In the genomic region with DNA sequence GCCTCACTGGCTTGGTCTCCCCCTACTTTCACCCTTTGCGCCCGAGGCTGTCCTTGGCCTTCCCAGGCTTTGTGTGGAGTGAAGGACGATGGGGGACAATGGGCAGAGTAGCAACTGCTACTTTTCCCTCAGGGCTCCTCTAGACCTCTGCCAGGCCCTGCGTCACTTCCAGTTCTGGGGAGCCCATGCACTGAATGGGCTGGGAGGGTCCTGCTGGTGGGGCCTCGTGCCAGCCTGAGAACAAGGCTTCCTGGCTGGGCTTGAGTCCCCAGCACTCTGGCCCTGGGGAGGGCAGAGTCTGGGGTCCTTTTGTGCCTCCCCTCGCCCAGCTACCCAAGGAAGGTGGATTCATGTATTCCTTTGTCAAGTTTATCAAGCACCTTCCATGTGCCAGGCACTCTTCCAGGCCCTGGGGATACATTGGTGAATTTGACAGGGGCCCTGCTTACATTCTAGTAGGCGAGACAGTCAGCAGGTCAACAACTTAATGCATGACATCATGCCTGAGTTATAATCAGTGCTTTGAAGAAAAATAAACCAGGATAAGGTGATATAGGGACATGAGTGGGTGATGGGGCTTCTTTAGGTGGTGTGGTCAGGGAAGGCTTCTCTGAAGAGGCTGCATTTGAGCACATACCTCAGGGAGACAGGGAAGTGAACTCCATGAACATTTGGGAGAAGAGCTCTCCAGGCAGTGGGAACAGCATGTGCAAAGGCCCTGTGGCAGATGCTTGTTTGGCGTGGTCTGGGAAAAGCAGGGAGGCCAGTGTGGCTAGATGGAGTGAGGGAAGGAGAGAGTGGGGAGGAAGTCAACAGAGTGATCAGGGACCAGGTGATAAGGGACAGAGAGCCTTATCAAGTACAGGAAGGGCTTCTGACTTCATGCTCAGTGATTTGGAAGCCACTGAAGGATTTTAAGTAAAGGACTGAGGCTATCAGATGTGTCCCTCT, we compare ENCODE assay signal across 11 cellular contexts. TPM values are rescaled to one million over a fixed set of nuclear protein-coding genes. Genes with fewer than 3 reads are reported as not detected.
DNase-seq lines count a peak whose midpoint lies in the region; ATAC-seq and TF ChIP-seq lines count a peak whose summit lies in the region.
"Had no signal": no experiment of that assay in that cellular context is flagged by ENCODE, and none has a peak within 500 bp of the region (broad histone marks: within the 10 kb centered on the region; RNA-seq: fewer than 3 reads in every experiment).

No MANE protein-coding gene starts in this region.

- H3K4me1 ChIP-seq in cardiac muscle cell (ENCODE audit: low read depth) (peaks cover 60% of the 10 kb centered on the region), uterus (peaks cover 31 to 61% of the 10 kb centered on the region in 2 donors)

- H3K4me3 Mint-ChIP-seq in naive B cell: peak overlapping the region in 5 of 8 donors; percentile 40 to 73 (median 62)
- H3K4me3 Mint-ChIP-seq: activated naive CD8-positive, alpha-beta T cell treated with anti-CD3 and anti-CD28 coated beads for 36 hours had no signal

- no peak for TF ChIP-seq POLR2A in uterus (IDR thresholded peaks at IDR 0.05)

- DNase-seq in cardiac muscle cell (ENCODE audit: low read depth in 1 of 2, low spot score in 1 of 2) (no peak), cardiac septum (ENCODE audit: low spot score) (no peak), choroid plexus epithelial cell (ENCODE audit: low read depth) (peak; percentile 43), naive B cell (no peak), uterus (no peak)
- no peak for DNase-seq in activated CD4-positive, alpha-beta T cell treated with anti-CD3 and anti-CD28 coated beads for 4 hours
- DNase-seq in stimulated activated CD4-positive, alpha-beta T cell treated with anti-CD3 and anti-CD28 coated beads, Interleukin-12 subunit alpha, Interleukin-12 subunit beta, amount 100 ng/mL, for 4 hours: no peak
- DNase-seq: activated naive CD8-positive, alpha-beta T cell treated with anti-CD3 and anti-CD28 coated beads for 36 hours; naive thymus-derived CD4-positive, alpha-beta T cell; NCI-H2171 had no signal

- peaks cover 44 to 62% (median 56%) of the 10 kb centered on the region in 3 donors for H3K4me1 Mint-ChIP-seq in naive B cell

- H3K9me3 Mint-ChIP-seq in naive B cell: peaks cover 0 to 4% (median 0%) of the 10 kb centered on the region in 7 donors
- H3K9me3 Mint-ChIP-seq: activated naive CD8-positive, alpha-beta T cell treated with anti-CD3 and anti-CD28 coated beads for 36 hours; naive thymus-derived CD4-positive, alpha-beta T cell had no signal

- peaks cover 0 to 4% of the 10 kb centered on the region in 2 donors for H3K36me3 Mint-ChIP-seq in naive B cell
- H3K36me3 Mint-ChIP-seq: activated naive CD8-positive, alpha-beta T cell treated with anti-CD3 and anti-CD28 coated beads for 36 hours had no signal

- no peak for ATAC-seq in naive B cell (ENCODE audit: low read depth in 2 of 2)
- ATAC-seq in GM18868 (IDR thresholded peaks at IDR 0.05; ENCODE audit: unreplicated experiment): no peak

- TF ChIP-seq CTCF in cardiac muscle cell (IDR thresholded peaks at IDR 0.05; ENCODE audit: low read depth, low read length) (no peak), choroid plexus epithelial cell (conservative IDR thresholded peaks at IDR 0.05; ENCODE audit: low read depth, low read length) (no peak), uterus (IDR thresholded peaks at IDR 0.05) (no peak)

- H3K27me3 ChIP-seq in cardiac muscle cell (no peaks in the 10 kb centered on the region), uterus (no peaks in the 10 kb centered on the region)

- H3K27ac ChIP-seq in cardiac muscle cell (peak overlapping the region; percentile 57), uterus (peak overlapping the region; percentile 74 to 77)

- H3K36me3 ChIP-seq in cardiac muscle cell: no peaks in the 10 kb centered on the region
- no peaks in the 10 kb centered on the region for H3K36me3 ChIP-seq in uterus

- H3K4me3 ChIP-seq in cardiac muscle cell (no peak overlapping the region), choroid plexus epithelial cell (ENCODE audit: low read depth, low read length) (no peak overlapping the region), uterus (no peak overlapping the region)

- intact Hi-C loops in cardiac septum (cut with DNase I): no loop called here
- intact Hi-C loops in uterus (cut with DNase I; ENCODE audit: low total_unique reads): no loop called here

- peak overlapping the region in 2 of 6 donors; percentile 49 to 88 for H3K27ac Mint-ChIP-seq in naive B cell
- H3K27ac Mint-ChIP-seq: activated naive CD8-positive, alpha-beta T cell treated with anti-CD3 and anti-CD28 coated beads for 36 hours had no signal

- no peaks in the 10 kb centered on the region for H3K9me3 ChIP-seq in cardiac muscle cell (ENCODE audit: low read depth)
- H3K9me3 ChIP-seq in uterus: no peaks in the 10 kb centered on the region

- H3K27me3 Mint-ChIP-seq in naive B cell: peaks cover 19 to 48% (median 40%) of the 10 kb centered on the region in 3 donors
- H3K27me3 Mint-ChIP-seq: activated naive CD8-positive, alpha-beta T cell treated with anti-CD3 and anti-CD28 coated beads for 36 hours had no signal

RNA-seq across cellular contexts. Expression of a gene that starts 14.1 kb away (rescaled TPM):
- 57.1 and 78.8 TPM in 2 replicates for total RNA-seq in cardiac muscle cell
- polyA plus RNA-seq in cardiac muscle cell: 48.2 and 57.7 TPM in 2 replicates
- 40.7 TPM for total RNA-seq in cardiac septum
- 1 to 10 TPM in 3 of 6 donors, under 1 TPM in 3; 0.11 to 2.9 (median 1.5) TPM for polyA plus RNA-seq in naive B cell (ENCODE audit: low read depth in 6 of 6)
- total RNA-seq in uterus: 100 to 1,000 TPM in 1 of 4 donors, 10 to 100 TPM in 3; 18.7 to 188 (median 36.7) TPM
